In genomic region chr15:55742498-55742926, GRCh38 we compare ENCODE assay signal across 8 cellular contexts. TPM values are rescaled to one million over a fixed set of nuclear protein-coding genes. Genes with fewer than 3 reads are reported as not detected.
A peak's percentile ranks its signal among the peaks of the same experiment; 100 is the strongest.
DNase-seq lines count a peak whose midpoint lies in the region; ATAC-seq and TF ChIP-seq lines count a peak whose summit lies in the region.

No MANE protein-coding gene starts in this region.

- H3K27me3 ChIP-seq in HAP-1 (ENCODE audit: low read depth), result peaks cover 11% of the 10 kb centered on the region; the same call in 1 of the 2 replicates
- H3K27me3 ChIP-seq in esophagus muscularis mucosa, result peaks cover 0 to 45% (median 17%) of the 10 kb centered on the region in 4 donors

- H3K9me3 ChIP-seq in HAP-1 (no peaks in the 10 kb centered on the region), esophagus muscularis mucosa (no peaks in the 10 kb centered on the region)

- no peaks in the 10 kb centered on the region for H3K9me3 Mint-ChIP-seq in T-helper 2 cell treated with Interferon-gamma antibody and Interleukin-4, amounts not matched to agents 5 μg/mL and 100 μg/mL, for 36 hours
- H3K9me3 Mint-ChIP-seq in neural crest cell, result no peaks in the 10 kb centered on the region

- in situ Hi-C loops in HAP-1 (cut with MboI; ENCODE audit: low sequenced_read_pairs), result no loop called here

- H3K27ac ChIP-seq in C4-2B (peak overlapping the region; percentile 76), esophagus muscularis mucosa (replicated peaks in 1 of 4) (peak overlapping the region; percentile 63 to 75 (median 74))

- H3K36me3 ChIP-seq in HAP-1 (replicated peaks), result no peaks in the 10 kb centered on the region
- H3K36me3 ChIP-seq in esophagus muscularis mucosa, result no peaks in the 10 kb centered on the region

- peaks cover 40% of the 10 kb centered on the region for H3K27me3 Mint-ChIP-seq in T-helper 2 cell treated with Interferon-gamma antibody and Interleukin-4, amounts not matched to agents 5 μg/mL and 100 μg/mL, for 36 hours (ENCODE audit: low read depth)
- H3K27me3 Mint-ChIP-seq in neural crest cell (ENCODE audit: low read depth), result peaks cover 3% of the 10 kb centered on the region

- no peak for TF ChIP-seq POLR2A in esophagus muscularis mucosa (IDR thresholded peaks at IDR 0.05; ENCODE audit: low read depth)

- WGBS in esophagus muscularis mucosa, result 0% methylated on average over 1 of the region's 52 CpGs

- peak overlapping the region; percentile 71 for H3K4me3 Mint-ChIP-seq in T-helper 2 cell treated with Interferon-gamma antibody and Interleukin-4, amounts not matched to agents 5 μg/mL and 100 μg/mL, for 36 hours
- peak overlapping the region; percentile 91 for H3K4me3 Mint-ChIP-seq in neural crest cell

- ATAC-seq in HG03039 (IDR thresholded peaks at IDR 0.05; ENCODE audit: unreplicated experiment) (no peak), HG02642 (IDR thresholded peaks at IDR 0.05; ENCODE audit: poor library complexity, unreplicated experiment) (no peak)

- no peaks in the 10 kb centered on the region for H3K36me3 Mint-ChIP-seq in T-helper 2 cell treated with Interferon-gamma antibody and Interleukin-4, amounts not matched to agents 5 μg/mL and 100 μg/mL, for 36 hours (ENCODE audit: low read depth)
- H3K36me3 Mint-ChIP-seq in neural crest cell (ENCODE audit: low read depth), result peaks cover 3% of the 10 kb centered on the region

- TF ChIP-seq EP300 in esophagus muscularis mucosa (IDR thresholded peaks at IDR 0.05), result no peak

- H3K4me3 ChIP-seq in HAP-1 (peak overlapping the region; percentile 53), esophagus muscularis mucosa (peak overlapping the region; percentile 65 to 91 (median 82))

- TF ChIP-seq CTCF in C4-2B (conservative IDR thresholded peaks at IDR 0.05) (0 out of 2 replicates have a peak, but pooled peaks have one; percentile 18), esophagus muscularis mucosa (IDR thresholded peaks at IDR 0.05) (no peak), neural crest cell (conservative IDR thresholded peaks at IDR 0.05) (no peak)

- H3K4me1 ChIP-seq in HAP-1 (peaks cover 24% of the 10 kb centered on the region), esophagus muscularis mucosa (peaks cover 7 to 28% (median 25%) of the 10 kb centered on the region in 4 donors)

- DNase-seq in HAP-1 (ENCODE audit: low spot score in 2 of 2) (peak in 1 of 2 experiments; percentile 12), esophagus muscularis mucosa (ENCODE audit: extremely low spot score) (peak; percentile 91), neural crest cell (ENCODE audit: low read depth, low spot score) (no peak), NCI-H2029 treated with DMSO at 0.1 percent for 48 hours (lab: John Stamatoyannopoulos, UW) (no peak)
- peak; percentile 6 for DNase-seq in T-helper 2 cell treated with Interferon-gamma antibody and Interleukin-4, amounts not matched to agents 5 μg/mL and 100 μg/mL, for 36 hours (ENCODE audit: low spot score)

- intact Hi-C loops in esophagus muscularis mucosa (cut with DNase I), result no loop called here

- no peak overlapping the region for H3K27ac Mint-ChIP-seq in T-helper 2 cell treated with Interferon-gamma antibody and Interleukin-4, amounts not matched to agents 5 μg/mL and 100 μg/mL, for 36 hours
- H3K27ac Mint-ChIP-seq in neural crest cell (ENCODE audit: unreplicated experiment), result no peak overlapping the region

- H3K4me1 Mint-ChIP-seq in T-helper 2 cell treated with Interferon-gamma antibody and Interleukin-4, amounts not matched to agents 5 μg/mL and 100 μg/mL, for 36 hours (ENCODE audit: low read depth), result no peaks in the 10 kb centered on the region
- peaks cover 23% of the 10 kb centered on the region for H3K4me1 Mint-ChIP-seq in neural crest cell

RNA-seq across cellular contexts. Expression of gene PRTG, which starts 0.4 kb away (rescaled TPM):
- 1 to 10 TPM in 3 of 4 donors, under 1 TPM in 1; 0.42 to 1.9 (median 1.8) TPM for total RNA-seq in esophagus muscularis mucosa
- 322 and 334 TPM in 2 replicates for total RNA-seq in neural crest cell

Comparison
In these comparisons a context has a peak if more than half of its experiments do, and no peak if none do; other contexts are left out.
1. DNase-seq: peak in T-helper 2 cell treated with Interferon-gamma antibody and Interleukin-4, amounts not matched to agents 5 μg/mL and 100 μg/mL, for 36 hours (single experiment) and esophagus muscularis mucosa (single experiment); none in neural crest cell (single experiment) and NCI-H2029 treated with DMSO at 0.1 percent for 48 hours (single experiment).
2. RNA of gene PRTG, which starts 0.4 kb away (total RNA-seq): 322 to 334 TPM in neural crest cell; 0.42 to 1.9 TPM in esophagus muscularis mucosa; every median in the first group is over 100 times any median in the second.